ENCODE assay signal across 8 cellular contexts in the genomic region with DNA sequence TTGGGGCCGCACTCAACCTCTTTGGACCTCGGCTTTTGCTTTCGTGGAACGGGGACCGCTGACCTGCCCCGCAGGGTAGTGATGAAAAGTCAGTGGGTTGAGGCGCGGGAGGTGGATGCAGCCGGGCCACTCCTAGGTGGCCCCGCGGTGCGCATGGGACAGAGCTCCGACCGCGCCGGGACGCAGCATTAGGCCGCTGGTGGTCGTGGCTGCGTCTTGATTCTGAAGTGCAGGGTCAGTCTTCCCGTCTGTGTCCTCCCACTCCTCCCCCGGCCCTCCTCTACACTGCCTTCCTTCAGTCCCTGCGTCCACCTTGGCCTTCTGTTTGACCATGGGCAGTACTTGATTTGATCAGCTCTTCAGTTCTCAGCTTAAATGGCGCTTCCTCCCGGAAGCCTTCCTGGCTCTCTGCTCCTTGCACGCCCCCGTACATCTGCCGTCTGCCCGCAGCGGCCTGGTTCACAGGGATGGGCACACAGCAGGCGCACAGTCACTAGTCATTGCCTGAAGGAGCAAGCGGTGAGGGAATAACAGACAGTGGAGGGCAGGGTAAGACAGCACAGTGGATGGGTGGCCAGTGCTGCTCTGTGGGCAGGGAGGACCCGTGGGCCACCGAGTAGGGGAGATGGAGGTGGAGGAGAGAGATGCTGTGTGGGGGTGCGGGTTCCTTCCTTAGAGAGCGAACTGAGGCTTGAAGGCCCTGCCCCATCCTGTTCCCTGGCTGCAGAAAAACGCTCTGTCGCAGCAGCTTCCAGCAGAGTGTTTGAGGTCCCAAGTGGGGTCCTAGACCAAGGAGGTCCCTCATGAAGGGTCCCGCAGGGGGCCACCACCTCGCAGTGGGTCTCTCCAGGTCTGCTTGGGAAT. TPM values are rescaled to one million over a fixed set of nuclear protein-coding genes. Genes with fewer than 3 reads are reported as not detected.
A peak's percentile ranks its signal among the peaks of the same experiment; 100 is the strongest.
DNase-seq lines count a peak whose midpoint lies in the region; ATAC-seq and TF ChIP-seq lines count a peak whose summit lies in the region.

No MANE protein-coding gene starts in this region.

- H3K27ac ChIP-seq in duodenal mucosa (ENCODE audit: low read depth, low read length) = peak overlapping the region; percentile 61
- no peak overlapping the region for H3K27ac ChIP-seq in mesodermal cell (ENCODE audit: low read depth, low read length, severe bottlenecking)
- H3K27ac ChIP-seq in tibial artery = peak overlapping the region; percentile 38 to 56

- no peaks in the 10 kb centered on the region for H3K27me3 Mint-ChIP-seq in activated CD4-positive, alpha-beta T cell treated with anti-CD3 and anti-CD28 coated beads for 36 hours
- no peaks in the 10 kb centered on the region for H3K27me3 Mint-ChIP-seq in T-helper 1 cell treated with Interleukin-12 subunit alpha and Interleukin-12 subunit beta and Interleukin-4 antibody, amounts not matched to agents 30 μg/mL and 1 μg/mL, for 36 hours (ENCODE audit: low read depth)

- H3K4me3 Mint-ChIP-seq in activated CD4-positive, alpha-beta T cell treated with anti-CD3 and anti-CD28 coated beads for 36 hours = peak overlapping the region; percentile 87
- peak overlapping the region; percentile 95 for H3K4me3 Mint-ChIP-seq in T-helper 1 cell treated with Interleukin-12 subunit alpha and Interleukin-12 subunit beta and Interleukin-4 antibody, amounts not matched to agents 30 μg/mL and 1 μg/mL, for 36 hours

- no peaks in the 10 kb centered on the region for H3K27me3 ChIP-seq in duodenal mucosa (ENCODE audit: control insufficient read depth in 1 of 2, insufficient read depth in 2 of 2, low read length in 2 of 2)
- H3K27me3 ChIP-seq in tibial artery = peaks cover 0 to 5% of the 10 kb centered on the region in 2 donors

- H3K36me3 ChIP-seq in duodenal mucosa (ENCODE audit: control insufficient read depth in 1 of 2, insufficient read depth in 2 of 2, low read length in 2 of 2) (peaks cover 0 to 8% of the 10 kb centered on the region in 2 donors), mesodermal cell (ENCODE audit: control insufficient read depth, insufficient read depth, low read length) (no peaks in the 10 kb centered on the region), tibial artery (no peaks in the 10 kb centered on the region)

- no peaks in the 10 kb centered on the region for H3K9me3 ChIP-seq in duodenal mucosa (ENCODE audit: control insufficient read depth in 1 of 2, low read length in 2 of 2)
- no peaks in the 10 kb centered on the region for H3K9me3 ChIP-seq in mesodermal cell (ENCODE audit: control insufficient read depth, low read length)
- H3K9me3 ChIP-seq in tibial artery = no peaks in the 10 kb centered on the region

- CTCF ChIA-PET in activated CD4-positive, alpha-beta T cell treated with anti-CD3 and anti-CD28 coated beads for 36 hours (lab: Charles Lee) = interaction anchor here (0.6 kb wide), 1 partner anchor 49 kb away, joined by 4 read pairs; no protein-coding TSS in a partner anchor

- H3K9me3 Mint-ChIP-seq in activated CD4-positive, alpha-beta T cell treated with anti-CD3 and anti-CD28 coated beads for 36 hours (ENCODE audit: low read depth) = no peaks in the 10 kb centered on the region
- no peaks in the 10 kb centered on the region for H3K9me3 Mint-ChIP-seq in T-helper 1 cell treated with Interleukin-12 subunit alpha and Interleukin-12 subunit beta and Interleukin-4 antibody, amounts not matched to agents 30 μg/mL and 1 μg/mL, for 36 hours

- ATAC-seq in activated CD4-positive, alpha-beta T cell treated with anti-CD3 and anti-CD28 coated beads for 36 hours = peak; percentile 34
- ATAC-seq in GM21619 (IDR thresholded peaks at IDR 0.05; ENCODE audit: unreplicated experiment) = no peak

- peak overlapping the region; percentile 78 to 88 for H3K9ac ChIP-seq in duodenal mucosa (ENCODE audit: low read depth in 1 of 2, low read length in 2 of 2)

- peak overlapping the region; percentile 74 to 94 for H3K4me3 ChIP-seq in duodenal mucosa (ENCODE audit: low read depth in 1 of 2, low read length in 2 of 2)
- peak overlapping the region; percentile 63 for H3K4me3 ChIP-seq in mesodermal cell (ENCODE audit: extremely low read depth, insufficient read depth, low read length, poor library complexity, severe bottlenecking)
- peak overlapping the region; percentile 53 to 62 for H3K4me3 ChIP-seq in tibial artery

- peaks cover 35% of the 10 kb centered on the region for H3K4me1 Mint-ChIP-seq in activated CD4-positive, alpha-beta T cell treated with anti-CD3 and anti-CD28 coated beads for 36 hours
- H3K4me1 Mint-ChIP-seq in T-helper 1 cell treated with Interleukin-12 subunit alpha and Interleukin-12 subunit beta and Interleukin-4 antibody, amounts not matched to agents 30 μg/mL and 1 μg/mL, for 36 hours (ENCODE audit: low read depth) = peaks cover 34% of the 10 kb centered on the region

- WGBS in mesodermal cell (ENCODE audit: insufficient coverage in 2 of 2), 2 experiments = 24 to 27% methylated on average over 37 to 40 of the region's 40 CpGs

- no peak for TF ChIP-seq CTCF in tibial artery (IDR thresholded peaks at IDR 0.05)

- peak overlapping the region; percentile 83 for H3K27ac Mint-ChIP-seq in activated CD4-positive, alpha-beta T cell treated with anti-CD3 and anti-CD28 coated beads for 36 hours
- peak overlapping the region; percentile 83 for H3K27ac Mint-ChIP-seq in T-helper 1 cell treated with Interleukin-12 subunit alpha and Interleukin-12 subunit beta and Interleukin-4 antibody, amounts not matched to agents 30 μg/mL and 1 μg/mL, for 36 hours

- DNase-seq in activated CD4-positive, alpha-beta T cell treated with anti-CD3 and anti-CD28 coated beads for 36 hours = peak; percentile 66
- DNase-seq in activated CD4-positive, alpha-beta T cell treated with anti-CD3 and anti-CD28 coated beads for 1 hour = no peak
- no peak for DNase-seq in tibial artery
- DNase-seq in NCI-H128 (lab: John Stamatoyannopoulos, UW; ENCODE audit: unreplicated experiment) = no peak

- intact Hi-C loops in activated CD4-positive, alpha-beta T cell treated with anti-CD3 and anti-CD28 coated beads for 36 hours (cut with DNase I, micrococcal nuclease) = loop anchor here in 1 of 2 experiments (1.0 kb wide), 6 partner anchors 43 to 360 kb away; a partner anchor contains a TSS
- intact Hi-C loops in tibial artery (cut with DNase I; ENCODE audit: low total_unique reads) = no loop called here

- no peaks in the 10 kb centered on the region for H3K36me3 Mint-ChIP-seq in activated CD4-positive, alpha-beta T cell treated with anti-CD3 and anti-CD28 coated beads for 36 hours (ENCODE audit: low read depth)
- peaks cover 15% of the 10 kb centered on the region for H3K36me3 Mint-ChIP-seq in T-helper 1 cell treated with Interleukin-12 subunit alpha and Interleukin-12 subunit beta and Interleukin-4 antibody, amounts not matched to agents 30 μg/mL and 1 μg/mL, for 36 hours (ENCODE audit: low read depth)

- POLR2A ChIA-PET in activated CD4-positive, alpha-beta T cell treated with anti-CD3 and anti-CD28 coated beads for 36 hours (lab: Charles Lee) = no interaction called here

- H3K4me1 ChIP-seq in duodenal mucosa (ENCODE audit: control insufficient read depth in 1 of 2, insufficient read depth in 2 of 2, low read length in 2 of 2) (peaks cover 15 to 41% of the 10 kb centered on the region in 2 donors), mesodermal cell (ENCODE audit: control insufficient read depth, insufficient read depth, low read length, poor library complexity, severe bottlenecking) (no peaks in the 10 kb centered on the region), tibial artery (peaks cover 0 to 14% (median 11%) of the 10 kb centered on the region in 4 donors)

RNA-seq across cellular contexts. Expression of a gene that starts 0.7 kb away (rescaled TPM):
- 10 to 100 TPM; 14.2 to 16.2 TPM for total RNA-seq in activated CD4-positive, alpha-beta T cell treated with anti-CD3 and anti-CD28 coated beads for 36 hours
- 4.0 TPM for polyA plus RNA-seq in mesodermal cell (2013, experiment 1 of 2)
- 3.0 TPM for polyA plus RNA-seq in mesodermal cell (2013, experiment 2 of 2)

RNA-seq across cellular contexts. Expression of a gene that starts 41.3 kb away (rescaled TPM):
- total RNA-seq in activated CD4-positive, alpha-beta T cell treated with anti-CD3 and anti-CD28 coated beads for 36 hours = 10 to 100 TPM; 70.2 to 72.8 TPM
- 35.0 TPM for polyA plus RNA-seq in mesodermal cell (2013, experiment 1 of 2)
- polyA plus RNA-seq in mesodermal cell (2013, experiment 2 of 2) = 34.3 TPM

RNA-seq across cellular contexts. Expression of a gene that starts 42.5 kb away (rescaled TPM):
- 10 to 100 TPM; 49.6 to 65.9 TPM for total RNA-seq in activated CD4-positive, alpha-beta T cell treated with anti-CD3 and anti-CD28 coated beads for 36 hours
- polyA plus RNA-seq in mesodermal cell (2013, experiment 1 of 2) = 45.0 TPM
- 41.7 TPM for polyA plus RNA-seq in mesodermal cell (2013, experiment 2 of 2)
